12 cellular contexts compared by ENCODE assay signal in genomic region chr12:21001778-21002177, GRCh38.
DNase-seq lines count a peak whose midpoint lies in the region; ATAC-seq and TF ChIP-seq lines count a peak whose summit lies in the region.
"Had no signal": no experiment of that assay in that cellular context is flagged by ENCODE, and none has a peak within 500 bp of the region (broad histone marks: within the 10 kb centered on the region; RNA-seq: fewer than 3 reads in every experiment).

No MANE protein-coding gene starts in this region.

- H2BK15ac ChIP-seq in mesendoderm (replicated peaks; ENCODE audit: low read depth), result no peak overlapping the region

- H3K4me2 ChIP-seq in OCI-LY1 (ENCODE audit: low read length) (no peak overlapping the region), mesendoderm (ENCODE audit: low read length) (no peak overlapping the region)

- H3K9me2 ChIP-seq in OCI-LY1 (ENCODE audit: low read depth, low read length), result no peaks in the 10 kb centered on the region

- intact Hi-C loops in colonic mucosa (cut with DNase I), result no loop called here

- H3K9ac ChIP-seq in OCI-LY1 (ENCODE audit: low read length) (no peak overlapping the region), mesendoderm (ENCODE audit: low read length) (no peak overlapping the region), colonic mucosa (ENCODE audit: low read depth in 2 of 2, low read length in 2 of 2) (no peak overlapping the region)

- H2AK5ac ChIP-seq in mesendoderm (ENCODE audit: low read length), result no peak overlapping the region

- H4K5ac ChIP-seq in mesendoderm (ENCODE audit: low read length), result no peak overlapping the region

- H3K9me3 ChIP-seq in OCI-LY1 (ENCODE audit: low read length), result no peaks in the 10 kb centered on the region
- H3K9me3 ChIP-seq in colonic mucosa, result no peaks in the 10 kb centered on the region
- H3K9me3 ChIP-seq: HAP-1 had no signal

- H3K79me1 ChIP-seq in mesendoderm (ENCODE audit: low read length), result no peaks in the 10 kb centered on the region

- no peak overlapping the region for H2BK5ac ChIP-seq in mesendoderm (ENCODE audit: low read length)

- no peak overlapping the region for H3K4ac ChIP-seq in mesendoderm (ENCODE audit: low read depth, low read length)

- no peaks in the 10 kb centered on the region for H3F3A ChIP-seq in OCI-LY1 (ENCODE audit: insufficient read depth, low read length)

- H3K27me3 ChIP-seq in H7 (ENCODE audit: control insufficient read depth, insufficient read depth, low read length) (no peaks in the 10 kb centered on the region), OCI-LY1 (ENCODE audit: insufficient read depth, low read length) (no peaks in the 10 kb centered on the region), mesendoderm (ENCODE audit: insufficient read depth, low read length, poor library complexity) (no peaks in the 10 kb centered on the region), colonic mucosa (no peaks in the 10 kb centered on the region)

- H2AFZ ChIP-seq in OCI-LY1 (ENCODE audit: low read length), result no peak overlapping the region

- no peak overlapping the region for H3K18ac ChIP-seq in mesendoderm (ENCODE audit: low read length)

- H3K36me3 ChIP-seq in H7 (replicated peaks; ENCODE audit: control insufficient read depth, insufficient read depth, low read length), result no peaks in the 10 kb centered on the region
- no peaks in the 10 kb centered on the region for H3K36me3 ChIP-seq in OCI-LY1 (ENCODE audit: insufficient read depth, low read length)
- no peaks in the 10 kb centered on the region for H3K36me3 ChIP-seq in mesendoderm (ENCODE audit: control insufficient read depth, insufficient read depth, low read length)
- no peaks in the 10 kb centered on the region for H3K36me3 ChIP-seq in colonic mucosa
- H3K36me3 ChIP-seq: HAP-1 had no signal

- WGBS in mesendoderm (ENCODE audit: extremely low coverage, insufficient coverage, low lambda C conversion rate), result no CpG with 5 or more reads among the region's 2 CpGs

- no peak overlapping the region for H3K23ac ChIP-seq in mesendoderm (ENCODE audit: low read length)

- H3K4me1 ChIP-seq in OCI-LY1 (ENCODE audit: insufficient read depth, low read length, severe bottlenecking), result no peaks in the 10 kb centered on the region
- H3K4me1 ChIP-seq in mesendoderm (ENCODE audit: control insufficient read depth, low read depth, low read length), result no peaks in the 10 kb centered on the region
- H3K4me1 ChIP-seq in colonic mucosa, result no peaks in the 10 kb centered on the region
- H3K4me1 ChIP-seq: HAP-1 had no signal

- H3K56ac ChIP-seq in mesendoderm (ENCODE audit: low read length), result no peak overlapping the region

- H3K4me3 ChIP-seq in H7 (ENCODE audit: insufficient read depth, low read depth, low read length) (no peak overlapping the region), OCI-LY1 (ENCODE audit: low read depth, low read length, poor library complexity, severe bottlenecking) (no peak overlapping the region), mesendoderm (ENCODE audit: low read length) (no peak overlapping the region), colonic mucosa (no peak overlapping the region)
- H3K4me3 ChIP-seq: HAP-1, K562 had no signal

- no peak for ATAC-seq in HG03521 (IDR thresholded peaks at IDR 0.05; ENCODE audit: unreplicated experiment)
- ATAC-seq: K562 had no signal

- no peaks in the 10 kb centered on the region for H4K20me1 ChIP-seq in OCI-LY1 (ENCODE audit: insufficient read depth, low read length)

- H4K8ac ChIP-seq in mesendoderm (ENCODE audit: low read depth, low read length), result no peak overlapping the region

- DNase-seq in H7, result peak; percentile 7
- peak; percentile 2 for DNase-seq in iPS DF 19.7 (ENCODE audit: low read depth, low spot score)
- DNase-seq in mesendoderm, result peak; percentile 15
- no peak for DNase-seq in colonic mucosa
- no peak for DNase-seq in NCI-H2107 (lab: John Stamatoyannopoulos, UW)
- DNase-seq: C1 segment of cervical spinal cord; CD4-positive, alpha-beta T cell; GF-D8 had no signal

- no peak overlapping the region for H2BK120ac ChIP-seq in mesendoderm (ENCODE audit: low read depth, low read length)

- TF ChIP-seq CTCF in OCI-LY1 (IDR thresholded peaks at IDR 0.05; ENCODE audit: low read length) (0 out of 2 replicates have a peak, but pooled peaks have one; percentile 8), colonic mucosa (IDR thresholded peaks at IDR 0.05) (no peak)

- no peaks in the 10 kb centered on the region for H3K79me2 ChIP-seq in OCI-LY1 (ENCODE audit: insufficient read depth, low read length)
- H3K79me2 ChIP-seq in mesendoderm (ENCODE audit: control insufficient read depth, insufficient read depth, low read length), result no peaks in the 10 kb centered on the region

- H3K27ac ChIP-seq in OCI-LY1 (ENCODE audit: low read depth, low read length, poor library complexity, severe bottlenecking) (no peak overlapping the region), mesendoderm (ENCODE audit: low read depth, low read length) (no peak overlapping the region), colonic mucosa (no peak overlapping the region)

Comparison
In these comparisons a context has a peak if more than half of its experiments do, and no peak if none do; other contexts are left out.
1. DNase-seq: peak in H7 (single experiment), iPS DF 19.7 (single experiment) and mesendoderm (single experiment); none in colonic mucosa (single experiment) and NCI-H2107 (single experiment).